8 cellular contexts compared by ENCODE assay signal in genomic region chr3:81485444-81485865, GRCh38.
DNase-seq lines count a peak whose midpoint lies in the region; ATAC-seq and TF ChIP-seq lines count a peak whose summit lies in the region.

No MANE protein-coding gene starts in this region.

- H3K36me3 ChIP-seq in mucosa of descending colon (ENCODE audit: low read depth) = no peaks in the 10 kb centered on the region

- H3K36me3 Mint-ChIP-seq in activated B cell treated with CpG ODN at 0.5 μM for 24 hours (ENCODE audit: low read depth) = peaks cover 2% of the 10 kb centered on the region

- intact Hi-C loops in activated B cell treated with CpG ODN at 0.5 μM for 24 hours (cut with micrococcal nuclease) = no loop called here
- intact Hi-C loops in mucosa of descending colon (cut with DNase I, micrococcal nuclease) = no loop called here

- no peak overlapping the region for H3K4me3 Mint-ChIP-seq in activated B cell treated with CpG ODN at 0.5 μM for 24 hours

- H3K4me1 ChIP-seq in mucosa of descending colon (ENCODE audit: low read depth) = peaks cover 11% of the 10 kb centered on the region

- ATAC-seq in GM18873 (IDR thresholded peaks at IDR 0.05; ENCODE audit: low FRiP score, unreplicated experiment) (peak; percentile 90), HG03060 (IDR thresholded peaks at IDR 0.05; ENCODE audit: low read depth, unreplicated experiment) (peak; percentile 99), activated B cell treated with CpG ODN at 0.5 μM for 24 hours (ENCODE audit: low read depth) (peak; percentile 57), mucosa of descending colon (peak; percentile 98)

- POLR2A ChIA-PET in activated B cell treated with CpG ODN at 0.5 μM for 24 hours (lab: Charles Lee) = no interaction called here

- CTCF ChIA-PET in activated B cell treated with CpG ODN at 0.5 μM for 24 hours (lab: Charles Lee) = no interaction called here

- no peaks in the 10 kb centered on the region for H3K9me3 ChIP-seq in mucosa of descending colon

- no peak overlapping the region for H3K4me3 ChIP-seq in mucosa of descending colon

- DNase-seq in activated B cell treated with CpG ODN at 0.5 μM for 24 hours (no peak), mucosa of descending colon (peak in 1 of 3 donors; percentile 40), HT-29 (ENCODE audit: low spot score) (no peak)
- DNase-seq in stimulated activated naive CD4-positive, alpha-beta T cell treated with Interleukin-2 at 50 U/mL for 16 hours (lab: John Stamatoyannopoulos, UW) = no peak
- no peak for DNase-seq in activated CD4-positive, alpha-beta T cell treated with anti-CD3 and anti-CD28 coated beads for 4 hours
- no peak for DNase-seq in stimulated activated CD4-positive, alpha-beta T cell treated with anti-CD3 and anti-CD28 coated beads, Interleukin-2, amount 100 ng/mL, for 48 hours

- peaks cover 10% of the 10 kb centered on the region for H3K4me1 Mint-ChIP-seq in activated B cell treated with CpG ODN at 0.5 μM for 24 hours

- H3K27me3 Mint-ChIP-seq in activated B cell treated with CpG ODN at 0.5 μM for 24 hours = no peaks in the 10 kb centered on the region

- no peak overlapping the region for H3K27ac Mint-ChIP-seq in activated B cell treated with CpG ODN at 0.5 μM for 24 hours

- TF ChIP-seq CTCF in activated B cell treated with CpG ODN at 0.5 μM for 24 hours (IDR thresholded peaks at IDR 0.05) (no peak), mucosa of descending colon (IDR thresholded peaks at IDR 0.05) (no peak)

- H3K9me3 Mint-ChIP-seq in activated B cell treated with CpG ODN at 0.5 μM for 24 hours = no peaks in the 10 kb centered on the region
